15 cellular contexts compared by ENCODE assay signal in genomic region chr7:100013328-100013676, GRCh38. TPM values are rescaled to one million over a fixed set of nuclear protein-coding genes. Genes with fewer than 3 reads are reported as not detected.
DNase-seq lines count a peak whose midpoint lies in the region; ATAC-seq and TF ChIP-seq lines count a peak whose summit lies in the region.
"Had no signal": no experiment of that assay in that cellular context is flagged by ENCODE, and none has a peak within 500 bp of the region (broad histone marks: within the 10 kb centered on the region; RNA-seq: fewer than 3 reads in every experiment).

No MANE protein-coding gene starts in this region.

- POLR2A ChIA-PET in activated CD4-positive, alpha-beta T cell treated with anti-CD3 and anti-CD28 coated beads for 36 hours (lab: Charles Lee) = no interaction called here
- POLR2A ChIA-PET in activated CD4-positive, alpha-beta T cell treated with anti-CD3 and anti-CD28 coated beads, Interleukin-2, amount 10 ng/mL, durations not matched to agents 7 days and 5 days (lab: Charles Lee) = no interaction called here

- peak; percentile 73 for DNase-seq in activated CD4-positive, alpha-beta T cell treated with anti-CD3 and anti-CD28 coated beads for 36 hours
- no peak for DNase-seq in activated CD4-positive, alpha-beta T cell treated with anti-CD3 and anti-CD28 coated beads, Interleukin-2, amount 10 ng/mL, durations not matched to agents 7 days and 5 days
- peak; percentile 19 to 47 for DNase-seq in activated CD4-positive, alpha-beta T cell treated with anti-CD3 and anti-CD28 coated beads, Interleukin-2, amount 50 U/mL, for 48 hours
- DNase-seq in epithelial cell of prostate (ENCODE audit: low read depth, low spot score) (peak; percentile 73), retina (no peak), upper lobe of left lung (no peak)
- DNase-seq: IMR-90, NCI-H1092, NCI-H345, transverse colon had no signal

- H3K4me1 ChIP-seq in upper lobe of left lung = peaks cover 15 to 39% (median 28%) of the 10 kb centered on the region in 4 donors

- peak overlapping the region; percentile 65 for H3K27ac Mint-ChIP-seq in activated CD4-positive, alpha-beta T cell treated with anti-CD3 and anti-CD28 coated beads for 36 hours
- H3K27ac Mint-ChIP-seq in activated CD4-positive, alpha-beta T cell treated with anti-CD3 and anti-CD28 coated beads, Interleukin-2, amount 10 ng/mL, durations not matched to agents 7 days and 5 days = no peak overlapping the region
- peak overlapping the region; percentile 45 for H3K27ac Mint-ChIP-seq in stimulated activated naive CD8-positive, alpha-beta T cell treated with anti-CD3 and anti-CD28 coated beads, Interleukin-15, Interleukin-2, amounts not matched to agents 100 ng/mL and 50 ng/mL, for 24 hours

- intact Hi-C loops in activated CD4-positive, alpha-beta T cell treated with anti-CD3 and anti-CD28 coated beads for 36 hours (cut with DNase I, micrococcal nuclease) = loop anchor here in 1 of 2 experiments (5.0 to 10.0 kb wide), 2 partner anchors 209 to 531 kb away; no protein-coding TSS in a partner anchor

- WGBS in upper lobe of left lung, 2 donors = 54 to 61% methylated on average over 3 of the region's 3 CpGs

- peaks cover 12% of the 10 kb centered on the region for H3K36me3 Mint-ChIP-seq in activated CD4-positive, alpha-beta T cell treated with anti-CD3 and anti-CD28 coated beads for 36 hours (ENCODE audit: low read depth)
- peaks cover 6% of the 10 kb centered on the region for H3K36me3 Mint-ChIP-seq in activated CD4-positive, alpha-beta T cell treated with anti-CD3 and anti-CD28 coated beads, Interleukin-2, amount 10 ng/mL, durations not matched to agents 7 days and 5 days (ENCODE audit: low read depth)
- peaks cover 14% of the 10 kb centered on the region for H3K36me3 Mint-ChIP-seq in stimulated activated naive CD8-positive, alpha-beta T cell treated with anti-CD3 and anti-CD28 coated beads, Interleukin-15, Interleukin-2, amounts not matched to agents 100 ng/mL and 50 ng/mL, for 24 hours (ENCODE audit: low read depth)

- H3K9me3 Mint-ChIP-seq in activated CD4-positive, alpha-beta T cell treated with anti-CD3 and anti-CD28 coated beads for 36 hours (ENCODE audit: low read depth) = no peaks in the 10 kb centered on the region
- no peaks in the 10 kb centered on the region for H3K9me3 Mint-ChIP-seq in activated CD4-positive, alpha-beta T cell treated with anti-CD3 and anti-CD28 coated beads, Interleukin-2, amount 10 ng/mL, durations not matched to agents 7 days and 5 days
- H3K9me3 Mint-ChIP-seq in stimulated activated naive CD8-positive, alpha-beta T cell treated with anti-CD3 and anti-CD28 coated beads, Interleukin-15, Interleukin-2, amounts not matched to agents 100 ng/mL and 50 ng/mL, for 24 hours = no peaks in the 10 kb centered on the region

- H3K4me3 Mint-ChIP-seq in activated CD4-positive, alpha-beta T cell treated with anti-CD3 and anti-CD28 coated beads for 36 hours = no peak overlapping the region
- no peak overlapping the region for H3K4me3 Mint-ChIP-seq in activated CD4-positive, alpha-beta T cell treated with anti-CD3 and anti-CD28 coated beads, Interleukin-2, amount 10 ng/mL, durations not matched to agents 7 days and 5 days
- no peak overlapping the region for H3K4me3 Mint-ChIP-seq in stimulated activated naive CD8-positive, alpha-beta T cell treated with anti-CD3 and anti-CD28 coated beads, Interleukin-15, Interleukin-2, amounts not matched to agents 100 ng/mL and 50 ng/mL, for 24 hours

- CTCF ChIA-PET in activated CD4-positive, alpha-beta T cell treated with anti-CD3 and anti-CD28 coated beads for 36 hours (lab: Charles Lee) = interaction anchor here (1.0 to 1.1 kb wide), 3 partner anchors 11 to 97 kb away, joined by 3 to 4 read pairs (median 3); no protein-coding TSS in a partner anchor
- CTCF ChIA-PET in activated CD4-positive, alpha-beta T cell treated with anti-CD3 and anti-CD28 coated beads, Interleukin-2, amount 10 ng/mL, durations not matched to agents 7 days and 5 days (lab: Charles Lee) = interaction anchor here (0.6 to 3.9 kb wide), 2 partner anchors 9 to 13 kb away, joined by 6 to 11 read pairs; no protein-coding TSS in a partner anchor

- TF ChIP-seq POLR2A in upper lobe of left lung (IDR thresholded peaks at IDR 0.05) = no peak

- no peak for TF ChIP-seq EP300 in upper lobe of left lung (IDR thresholded peaks at IDR 0.05)

- H3K36me3 ChIP-seq in upper lobe of left lung = no peaks in the 10 kb centered on the region
- H3K36me3 ChIP-seq: transverse colon had no signal

- H3K27me3 ChIP-seq in upper lobe of left lung = no peaks in the 10 kb centered on the region
- H3K27me3 ChIP-seq: transverse colon had no signal

- H3K27ac ChIP-seq in epithelial cell of prostate = peak overlapping the region; percentile 81
- H3K27ac ChIP-seq in upper lobe of left lung = no peak overlapping the region

- peak; percentile 80 for ATAC-seq in activated CD4-positive, alpha-beta T cell treated with anti-CD3 and anti-CD28 coated beads for 36 hours
- no peak for ATAC-seq in GM19467 (IDR thresholded peaks at IDR 0.05; ENCODE audit: unreplicated experiment)
- no peak for ATAC-seq in upper lobe of left lung (ENCODE audit: low FRiP score in 2 of 2)

- no peaks in the 10 kb centered on the region for H3K9me3 ChIP-seq in upper lobe of left lung
- H3K9me3 ChIP-seq: transverse colon had no signal

- no peak for TF ChIP-seq CTCF in upper lobe of left lung (IDR thresholded peaks at IDR 0.05)

- peaks cover 34% of the 10 kb centered on the region for H3K4me1 Mint-ChIP-seq in activated CD4-positive, alpha-beta T cell treated with anti-CD3 and anti-CD28 coated beads for 36 hours
- peaks cover 37% of the 10 kb centered on the region for H3K4me1 Mint-ChIP-seq in activated CD4-positive, alpha-beta T cell treated with anti-CD3 and anti-CD28 coated beads, Interleukin-2, amount 10 ng/mL, durations not matched to agents 7 days and 5 days
- peaks cover 47% of the 10 kb centered on the region for H3K4me1 Mint-ChIP-seq in stimulated activated naive CD8-positive, alpha-beta T cell treated with anti-CD3 and anti-CD28 coated beads, Interleukin-15, Interleukin-2, amounts not matched to agents 100 ng/mL and 50 ng/mL, for 24 hours (ENCODE audit: low read depth)

- no peak overlapping the region for H3K4me3 ChIP-seq in upper lobe of left lung
- H3K4me3 ChIP-seq: lung, transverse colon had no signal

- no peaks in the 10 kb centered on the region for H3K27me3 Mint-ChIP-seq in activated CD4-positive, alpha-beta T cell treated with anti-CD3 and anti-CD28 coated beads for 36 hours
- H3K27me3 Mint-ChIP-seq in activated CD4-positive, alpha-beta T cell treated with anti-CD3 and anti-CD28 coated beads, Interleukin-2, amount 10 ng/mL, durations not matched to agents 7 days and 5 days = no peaks in the 10 kb centered on the region
- H3K27me3 Mint-ChIP-seq in stimulated activated naive CD8-positive, alpha-beta T cell treated with anti-CD3 and anti-CD28 coated beads, Interleukin-15, Interleukin-2, amounts not matched to agents 100 ng/mL and 50 ng/mL, for 24 hours = no peaks in the 10 kb centered on the region

RNA-seq across cellular contexts. Expression of gene ZKSCAN1, which starts 2.1 kb away (rescaled TPM):
- 10 to 100 TPM; 45.2 to 62.9 TPM for total RNA-seq in activated CD4-positive, alpha-beta T cell treated with anti-CD3 and anti-CD28 coated beads for 36 hours
- 10 to 100 TPM; 63.2 to 66.0 TPM for total RNA-seq in activated CD4-positive, alpha-beta T cell treated with anti-CD3 and anti-CD28 coated beads, Interleukin-2, amount 10 ng/mL, durations not matched to agents 7 days and 5 days
- 10 to 100 TPM; 19.3 to 50.4 (median 36.9) TPM for total RNA-seq in upper lobe of left lung

RNA-seq across cellular contexts. Expression of gene ZSCAN21, which starts 36.3 kb away (rescaled TPM):
- total RNA-seq in activated CD4-positive, alpha-beta T cell treated with anti-CD3 and anti-CD28 coated beads for 36 hours = 1 to 10 TPM; 6.4 to 7.4 TPM
- 1 to 10 TPM; 6.6 to 9.1 TPM for total RNA-seq in activated CD4-positive, alpha-beta T cell treated with anti-CD3 and anti-CD28 coated beads, Interleukin-2, amount 10 ng/mL, durations not matched to agents 7 days and 5 days
- 10 to 100 TPM in 4 of 6 donors, 1 to 10 TPM in 2; 8.6 to 17.8 (median 10.8) TPM for total RNA-seq in upper lobe of left lung

RNA-seq across cellular contexts. Expression of gene AZGP1, which starts 37.5 kb away (rescaled TPM):
- not detected for total RNA-seq in activated CD4-positive, alpha-beta T cell treated with anti-CD3 and anti-CD28 coated beads for 36 hours
- not detected for total RNA-seq in activated CD4-positive, alpha-beta T cell treated with anti-CD3 and anti-CD28 coated beads, Interleukin-2, amount 10 ng/mL, durations not matched to agents 7 days and 5 days
- 10 to 100 TPM in 5 of 6 donors, 1 to 10 TPM in 1; 2.3 to 35.6 (median 28.8) TPM for total RNA-seq in upper lobe of left lung
- total RNA-seq: dermis microvascular lymphatic vessel endothelial cell; IMR-90; T-helper 1 cell treated with Interleukin-12 subunit alpha and Interleukin-12 subunit beta and Interleukin-4 antibody, amounts not matched to agents 30 ng/mL and 1 ng/mL, for 36 hours had no signal

Comparison
In these comparisons a context has a peak if more than half of its experiments do, and no peak if none do; other contexts are left out.
1. DNase-seq: peak in activated CD4-positive, alpha-beta T cell treated with anti-CD3 and anti-CD28 coated beads for 36 hours (single experiment), activated CD4-positive, alpha-beta T cell treated with anti-CD3 and anti-CD28 coated beads, Interleukin-2, amount 50 U/mL, for 48 hours (2 of 2) and epithelial cell of prostate (single experiment); none in activated CD4-positive, alpha-beta T cell treated with anti-CD3 and anti-CD28 coated beads, Interleukin-2, amount 10 ng/mL, durations not matched to agents 7 days and 5 days (single experiment), retina (single experiment) and upper lobe of left lung (0 of 2).